ENCODE assay signal across 8 cellular contexts in genomic region chr3:184228376-184229137, GRCh38. TPM values are rescaled to one million over a fixed set of nuclear protein-coding genes. Genes with fewer than 3 reads are reported as not detected.
DNase-seq lines count a peak whose midpoint lies in the region; ATAC-seq, FAIRE-seq and TF ChIP-seq lines count a peak whose summit lies in the region.
"Had no signal": no experiment of that assay in that cellular context is flagged by ENCODE, and none has a peak within 500 bp of the region (broad histone marks: within the 10 kb centered on the region; RNA-seq: fewer than 3 reads in every experiment).

No MANE protein-coding gene starts in this region.

- CTCF ChIA-PET in Caco-2 (lab: Charles Lee) = interaction anchor here (0.5 to 2.0 kb wide), 5 partner anchors 12 to 100 kb away, joined by 3 to 10 read pairs (median 4); no protein-coding TSS in a partner anchor

- peaks cover 5% of the 10 kb centered on the region for H3K27me3 ChIP-seq in Caco-2 (replicated peaks; ENCODE audit: control insufficient read depth, insufficient read depth, low read length)
- peaks cover 61% of the 10 kb centered on the region for H3K27me3 ChIP-seq in HUES48 (ENCODE audit: control insufficient read depth, insufficient read depth, low read length)
- H3K27me3 ChIP-seq in bronchial epithelial cell (ENCODE audit: control insufficient read depth, insufficient read depth, low read length) = peaks cover 36% of the 10 kb centered on the region
- H3K27me3 ChIP-seq in neural progenitor cell = peaks cover 88% of the 10 kb centered on the region
- H3K27me3 ChIP-seq in osteoblast (ENCODE audit: insufficient read depth, low read length) = peaks cover 62% of the 10 kb centered on the region

- H3F3A ChIP-seq in neural progenitor cell (ENCODE audit: low read depth) = peaks cover 18% of the 10 kb centered on the region

- TF ChIP-seq CTCF in Caco-2 (IDR thresholded peaks at IDR 0.05; ENCODE audit: insufficient read depth in 1 of 2, low read depth in 1 of 2, low read length in 1 of 2, severe bottlenecking in 1 of 2, unreplicated experiment in 1 of 2) (no peak), bronchial epithelial cell (IDR thresholded peaks at IDR 0.05; ENCODE audit: insufficient read depth, low read length, severe bottlenecking) (no peak), neural progenitor cell (IDR thresholded peaks at IDR 0.05) (no peak), osteoblast (IDR thresholded peaks at IDR 0.05; ENCODE audit: extremely low read depth, low read depth, low read length) (no peak)

- H3K27ac ChIP-seq in HUES48 (ENCODE audit: low read depth, low read length) (no peak overlapping the region), neural progenitor cell (no peak overlapping the region), osteoblast (ENCODE audit: low read depth, low read length) (no peak overlapping the region)

- H3K4me3 Mint-ChIP-seq in Caco-2 (ENCODE audit: unreplicated experiment) = peak overlapping the region; percentile 70
- peak overlapping the region; percentile 74 for H3K4me3 Mint-ChIP-seq in neural progenitor cell

- H3K36me3 Mint-ChIP-seq in Caco-2 (ENCODE audit: insufficient read depth, unreplicated experiment) = peaks cover 4% of the 10 kb centered on the region
- H3K36me3 Mint-ChIP-seq in neural progenitor cell = no peaks in the 10 kb centered on the region

- POLR2A ChIA-PET in Caco-2 (lab: Charles Lee) = interaction anchor here (0.8 kb wide), 1 partner anchor 43 kb away, joined by 4 read pairs; the partner anchor contains the start of gene ABCF3

- no peak for ATAC-seq in GM19023 (IDR thresholded peaks at IDR 0.05; ENCODE audit: unreplicated experiment)

- H3K4me1 Mint-ChIP-seq in Caco-2 (ENCODE audit: low read depth, unreplicated experiment) (peaks cover 7% of the 10 kb centered on the region), neural progenitor cell (peaks cover 4% of the 10 kb centered on the region)

- H3K9me3 ChIP-seq in Caco-2 (no peaks in the 10 kb centered on the region), HUES48 (ENCODE audit: control insufficient read depth, insufficient read depth, low read length) (no peaks in the 10 kb centered on the region), neural progenitor cell (ENCODE audit: low read depth) (no peaks in the 10 kb centered on the region), osteoblast (ENCODE audit: low read depth, low read length) (no peaks in the 10 kb centered on the region)
- H3K9me3 ChIP-seq: MG63 had no signal

- BruUV-seq in Caco-2 (replicated peaks; lab: Mats Ljungman, UMichigan) = no TSS peak

- H3K27ac Mint-ChIP-seq in Caco-2 (ENCODE audit: unreplicated experiment) (no peak overlapping the region), neural progenitor cell (no peak overlapping the region)

- peaks cover 30% of the 10 kb centered on the region for H3K27me3 Mint-ChIP-seq in Caco-2 (ENCODE audit: insufficient read depth, unreplicated experiment)
- peaks cover 54% of the 10 kb centered on the region for H3K27me3 Mint-ChIP-seq in neural progenitor cell (ENCODE audit: insufficient read depth, low read depth)

- DNase-seq in Caco-2 (no peak), bronchial epithelial cell (ENCODE audit: low read depth) (no peak), neural progenitor cell (ENCODE audit: low spot score) (peak; percentile 14), iPS-NIHi11 (ENCODE audit: low spot score) (no peak), osteoblast (ENCODE audit: insufficient read length, low spot score, missing footprints) (no peak)

- intact Hi-C loops in Caco-2 (cut with micrococcal nuclease; ENCODE audit: unreplicated experiment) = loop anchor here (2.0 kb wide), 1 partner anchor 42 kb away; the partner anchor contains the start of gene ABCF3

- peaks cover 42% of the 10 kb centered on the region for H4K20me1 ChIP-seq in neural progenitor cell (ENCODE audit: low read depth)
- H4K20me1 ChIP-seq in osteoblast (ENCODE audit: insufficient read depth, low read length) = no peaks in the 10 kb centered on the region

- no peaks in the 10 kb centered on the region for H3K9me3 Mint-ChIP-seq in Caco-2 (ENCODE audit: unreplicated experiment)
- peaks cover 2% of the 10 kb centered on the region for H3K9me3 Mint-ChIP-seq in neural progenitor cell

- H2AFZ ChIP-seq in neural progenitor cell (replicated peaks) (no peak overlapping the region), osteoblast (ENCODE audit: low read length) (no peak overlapping the region)

- H3K9ac ChIP-seq in HUES48 (ENCODE audit: low read depth, low read length) (no peak overlapping the region), neural progenitor cell (no peak overlapping the region)

- H3K36me3 ChIP-seq in Caco-2 (ENCODE audit: control insufficient read depth, insufficient read depth, low read length) (no peaks in the 10 kb centered on the region), HUES48 (ENCODE audit: control insufficient read depth, insufficient read depth, low read length) (no peaks in the 10 kb centered on the region), bronchial epithelial cell (ENCODE audit: control insufficient read depth, insufficient read depth, low read length) (no peaks in the 10 kb centered on the region), neural progenitor cell (no peaks in the 10 kb centered on the region), osteoblast (ENCODE audit: insufficient read depth, low read length) (no peaks in the 10 kb centered on the region)
- H3K36me3 ChIP-seq: MG63 had no signal

- H3K4me2 ChIP-seq in neural progenitor cell (peak overlapping the region; percentile 90), osteoblast (ENCODE audit: insufficient read depth, low read length) (no peak overlapping the region)

- FAIRE-seq in bronchial epithelial cell (lab: Jason Lieb, UNC) = peak; percentile 77

- no peaks in the 10 kb centered on the region for H3K79me2 ChIP-seq in neural progenitor cell (ENCODE audit: low read depth)
- H3K79me2 ChIP-seq in osteoblast (ENCODE audit: insufficient read depth, low read length) = no peaks in the 10 kb centered on the region

- H3K4me1 ChIP-seq in Caco-2 (peaks cover 9% of the 10 kb centered on the region), HUES48 (ENCODE audit: control insufficient read depth, insufficient read depth, low read length) (no peaks in the 10 kb centered on the region; the same call in 1 of the 2 replicates), neural progenitor cell (peaks cover 4% of the 10 kb centered on the region), osteoblast (ENCODE audit: insufficient read depth, low read length) (no peaks in the 10 kb centered on the region)

- H3K4me3 ChIP-seq in Caco-2 (ENCODE audit: low read depth, low read length) = peak overlapping the region; percentile 58
- H3K4me3 ChIP-seq in HUES48 (ENCODE audit: low read depth, low read length) = peak overlapping the region; percentile 68; the same call in 1 of the 2 replicates
- no peak overlapping the region for H3K4me3 ChIP-seq in bronchial epithelial cell (ENCODE audit: low read depth, low read length)
- peak overlapping the region; percentile 55 for H3K4me3 ChIP-seq in neural progenitor cell
- H3K4me3 ChIP-seq in osteoblast (ENCODE audit: insufficient read depth, low read length) = no peak overlapping the region

RNA-seq across cellular contexts. Expression of gene VWA5B2, which starts 0.8 kb away (rescaled TPM):
- 0.79 and 1.6 TPM in 2 replicates for total RNA-seq in Caco-2 (2022)
- total RNA-seq in bronchial epithelial cell = not detected in 2 replicates
- total RNA-seq in neural progenitor cell (ENCODE audit: low replicate concordance) = not detected in 2 replicates
- total RNA-seq in osteoblast = not detected in 2 replicates

RNA-seq across cellular contexts. Expression of gene ALG3, which starts 20.2 kb away (rescaled TPM):
- total RNA-seq in Caco-2 (2022) (73.4 and 74.9 TPM in 2 replicates), bronchial epithelial cell (21.6 and 36.9 TPM in 2 replicates), neural progenitor cell (ENCODE audit: low replicate concordance) (23.7 and 39.1 TPM in 2 replicates), osteoblast (26.8 and 28.9 TPM in 2 replicates)

RNA-seq across cellular contexts. Expression of gene EEF1AKMT4, which starts 20.9 kb away (rescaled TPM):
- total RNA-seq in Caco-2 (2022) (12.1 and 13.1 TPM in 2 replicates), bronchial epithelial cell (10.1 and 14.0 TPM in 2 replicates), neural progenitor cell (ENCODE audit: low replicate concordance) (3.7 and 6.0 TPM in 2 replicates), osteoblast (2.7 and 3.3 TPM in 2 replicates)

RNA-seq across cellular contexts. Expression of gene CAMK2N2, which starts 32.8 kb away (rescaled TPM):
- total RNA-seq in Caco-2 (2022) (0.46 and 0.66 TPM in 2 replicates), bronchial epithelial cell (not detected in 2 replicates), neural progenitor cell (ENCODE audit: low replicate concordance) (0.71 TPM in 1 of 2 replicates, not detected in the other), osteoblast (not detected in 2 replicates)

RNA-seq across cellular contexts. Expression of gene ABCF3, which starts 42.6 kb away (rescaled TPM):
- total RNA-seq in Caco-2 (2022) (68.8 and 69.8 TPM in 2 replicates), bronchial epithelial cell (40.0 and 54.2 TPM in 2 replicates), neural progenitor cell (ENCODE audit: low replicate concordance) (22.0 and 30.4 TPM in 2 replicates), osteoblast (44.8 and 46.7 TPM in 2 replicates)

Comparison
In these comparisons a context has a peak if more than half of its experiments do, and no peak if none do; other contexts are left out.
1. H3K4me3 ChIP-seq: peak in Caco-2 (single experiment), HUES48 (single experiment) and neural progenitor cell (single experiment); none in bronchial epithelial cell (single experiment) and osteoblast (single experiment).